8 cellular contexts compared by ENCODE assay signal in genomic region chr3:173397161-173398110, GRCh38. TPM values are rescaled to one million over a fixed set of nuclear protein-coding genes. Genes with fewer than 3 reads are reported as not detected.
DNase-seq lines count a peak whose midpoint lies in the region; ATAC-seq and TF ChIP-seq lines count a peak whose summit lies in the region.

NLGN1 (plus strand) TSS chr3:173397744.

- intact Hi-C loops in Calu3 (cut with micrococcal nuclease; ENCODE audit: unreplicated experiment), result loop anchor here (5.0 to 10.0 kb wide), 3 partner anchors 175 to 413 kb away; no protein-coding TSS in a partner anchor

- CTCF ChIA-PET in Calu3 (lab: Charles Lee), result interaction anchor here (1.0 to 1.9 kb wide), 3 partner anchors 14 to 156 kb away, joined by 3 to 6 read pairs (median 4); no protein-coding TSS in a partner anchor

- peak within 1 kb of the TSS; percentile 98 for H3K4me2 ChIP-seq in mesenchymal stem cell (ENCODE audit: low read length, poor library complexity, severe bottlenecking)

- H3K4me1 Mint-ChIP-seq in Calu3 (ENCODE audit: low read depth, unreplicated experiment) (peaks cover 23% of the 10 kb centered on the region), T-helper 17 cell (peaks cover 8% of the 10 kb centered on the region)

- H2BK12ac ChIP-seq in mesenchymal stem cell (ENCODE audit: low read length in 2 of 2), result no peak within 1 kb of the TSS

- H3K36me3 Mint-ChIP-seq in Calu3 (ENCODE audit: insufficient read depth, unreplicated experiment), result peaks cover 37% of the 10 kb centered on the region
- no peaks in the 10 kb centered on the region for H3K36me3 Mint-ChIP-seq in T-helper 17 cell (ENCODE audit: low read depth)

- H3K4me3 ChIP-seq in mesenchymal stem cell (ENCODE audit: insufficient read depth in 1 of 2, low read depth in 1 of 2, low read length in 2 of 2), result peak within 1 kb of the TSS; percentile 59 to 90

- no peak within 1 kb of the TSS for H4K91ac ChIP-seq in mesenchymal stem cell (ENCODE audit: low read length)

- H3K4me3 Mint-ChIP-seq in Calu3 (ENCODE audit: low read depth, unreplicated experiment) (peak within 1 kb of the TSS; percentile 77), T-helper 17 cell (peak within 1 kb of the TSS; percentile 61)

- WGBS in mesenchymal stem cell, result under 1% methylated on average over 55 of the region's 70 CpGs

- H2AFZ ChIP-seq in mesenchymal stem cell (ENCODE audit: low read depth, low read length), result no peak within 1 kb of the TSS

- no peak within 1 kb of the TSS for H2BK120ac ChIP-seq in mesenchymal stem cell (ENCODE audit: low read depth, low read length)

- H3K18ac ChIP-seq in mesenchymal stem cell (ENCODE audit: low read depth in 1 of 2, low read length in 2 of 2), result no peak within 1 kb of the TSS

- H3K14ac ChIP-seq in mesenchymal stem cell (ENCODE audit: low read length in 2 of 2), result no peak within 1 kb of the TSS

- H3K4ac ChIP-seq in mesenchymal stem cell (ENCODE audit: low read depth in 1 of 2, low read length in 2 of 2), result no peak within 1 kb of the TSS

- no peak within 1 kb of the TSS for H2BK5ac ChIP-seq in mesenchymal stem cell (ENCODE audit: low read depth, low read length, poor library complexity, severe bottlenecking)

- no peak within 1 kb of the TSS for H2BK15ac ChIP-seq in mesenchymal stem cell (ENCODE audit: low read depth, poor library complexity, severe bottlenecking)

- no peaks in the 10 kb centered on the region for H3K36me3 ChIP-seq in mesenchymal stem cell (ENCODE audit: control insufficient read depth in 1 of 2, insufficient read depth in 2 of 2, low read depth in 1 of 2, low read length in 2 of 2)

- no peak within 1 kb of the TSS for H4K8ac ChIP-seq in mesenchymal stem cell (ENCODE audit: low read length)

- no peaks in the 10 kb centered on the region for H3K79me1 ChIP-seq in mesenchymal stem cell (replicated peaks; ENCODE audit: low read length, poor library complexity, severe bottlenecking)

- H3K27me3 ChIP-seq in mesenchymal stem cell (ENCODE audit: control insufficient read depth in 1 of 2, insufficient read depth in 1 of 2, low read length in 2 of 2), result peaks cover 0 to 9% of the 10 kb centered on the region in 2 experiments

- H3K9me3 Mint-ChIP-seq in Calu3 (ENCODE audit: low read depth, unreplicated experiment), result no peaks in the 10 kb centered on the region

- no peak within 1 kb of the TSS for H3K23ac ChIP-seq in mesenchymal stem cell (ENCODE audit: low read length in 2 of 2)

- H2AK5ac ChIP-seq in mesenchymal stem cell (ENCODE audit: low read length, severe bottlenecking), result no peak within 1 kb of the TSS

- ATAC-seq in T-helper 17 cell, result no peak
- ATAC-seq in GM21390 (IDR thresholded peaks at IDR 0.05; ENCODE audit: unreplicated experiment), result no peak

- H3K9me3 ChIP-seq in T-helper 17 cell (ENCODE audit: control insufficient read depth, low read length, poor library complexity, severe bottlenecking), result peaks cover 5% of the 10 kb centered on the region
- no peaks in the 10 kb centered on the region for H3K9me3 ChIP-seq in mesenchymal stem cell (ENCODE audit: control insufficient read depth, low read length)

- H3K27ac Mint-ChIP-seq in Calu3 (ENCODE audit: unreplicated experiment) (peak within 1 kb of the TSS; percentile 95), T-helper 17 cell (no peak within 1 kb of the TSS)

- no TSS peak for BruUV-seq in Calu3 (replicated peaks; lab: Mats Ljungman, UMichigan)

- peaks cover 35% of the 10 kb centered on the region for H3K27me3 Mint-ChIP-seq in Calu3 (ENCODE audit: unreplicated experiment)
- peaks cover 53% of the 10 kb centered on the region for H3K27me3 Mint-ChIP-seq in T-helper 17 cell

- H3K9ac ChIP-seq in mesenchymal stem cell (ENCODE audit: low read length), result peak within 1 kb of the TSS; percentile 89

- H3K27ac ChIP-seq in mesenchymal stem cell (ENCODE audit: low read length, poor library complexity, severe bottlenecking), result no peak within 1 kb of the TSS
- peak within 1 kb of the TSS; percentile 85 for H3K27ac ChIP-seq in substantia nigra (ENCODE audit: low read depth, low read length, poor library complexity, severe bottlenecking)

- peaks cover 14% of the 10 kb centered on the region for H3K4me1 ChIP-seq in mesenchymal stem cell (ENCODE audit: control insufficient read depth, insufficient read depth, low read depth, low read length)

- TF ChIP-seq CTCF in Calu3 (IDR thresholded peaks at IDR 0.05; ENCODE audit: unreplicated experiment) (no peak), LNCAP (IDR thresholded peaks at IDR 0.05) (peak; percentile 49)

- DNase-seq in Calu3 (peak; percentile 71), T-helper 17 cell (no peak), epidermal melanocyte (ENCODE audit: insufficient read length, low spot score) (peak; percentile 24), mesenchymal stem cell (peak; percentile 73), substantia nigra (lab: John Stamatoyannopoulos, UW) (peak; percentile 10 to 94 (median 72))
- DNase-seq in stimulated activated naive CD4-positive, alpha-beta T cell (lab: John Stamatoyannopoulos, UW), result no peak

RNA-seq across cellular contexts. Expression of gene NLGN1, which starts in this region (rescaled TPM):
- total RNA-seq in Calu3 (2022) (2.2 and 2.6 TPM in 2 replicates), T-helper 17 cell (not detected)
- polyA plus RNA-seq in mesenchymal stem cell (2013, experiment 1 of 2), result 0.28 TPM
- 0.29 TPM for polyA plus RNA-seq in mesenchymal stem cell (2013, experiment 2 of 2)

Comparison
In these comparisons a context has a peak if more than half of its experiments do, and no peak if none do; other contexts are left out.
1. DNase-seq: peak in Calu3 (single experiment), epidermal melanocyte (single experiment), mesenchymal stem cell (single experiment) and substantia nigra (49 of 49); none in T-helper 17 cell (0 of 3) and stimulated activated naive CD4-positive, alpha-beta T cell (0 of 6).